10 cellular contexts compared by ENCODE assay signal in genomic region chr2:37623409-37623808, GRCh38. TPM values are rescaled to one million over a fixed set of nuclear protein-coding genes. Genes with fewer than 3 reads are reported as not detected.
DNase-seq lines count a peak whose midpoint lies in the region; ATAC-seq, FAIRE-seq and TF ChIP-seq lines count a peak whose summit lies in the region.
"Had no signal": no experiment of that assay in that cellular context is flagged by ENCODE, and none has a peak within 500 bp of the region (broad histone marks: within the 10 kb centered on the region; RNA-seq: fewer than 3 reads in every experiment).

No MANE protein-coding gene starts in this region.

- H3K27me3 Mint-ChIP-seq in activated T-cell treated with anti-CD3 and anti-CD28 coated beads, Interleukin-2, amount 50 U/mL, for 4 hours (ENCODE audit: low read depth): no peaks in the 10 kb centered on the region
- no peaks in the 10 kb centered on the region for H3K27me3 Mint-ChIP-seq in astrocyte (ENCODE audit: low read depth, unreplicated experiment)

- no peak overlapping the region for H3K4me3 ChIP-seq in astrocyte (ENCODE audit: insufficient read depth, low read depth, low read length)
- H3K4me3 ChIP-seq in smooth muscle cell: no peak overlapping the region
- no peak overlapping the region for H3K4me3 ChIP-seq in BE2C (ENCODE audit: low read depth, low read length)
- no peak overlapping the region for H3K4me3 ChIP-seq in body of pancreas
- H3K4me3 ChIP-seq: gastroesophageal sphincter had no signal

- intact Hi-C loops in body of pancreas (cut with DNase I): no loop called here

- H3K4me1 ChIP-seq in astrocyte (ENCODE audit: insufficient read depth, low read length) (peaks cover 41% of the 10 kb centered on the region), smooth muscle cell (ENCODE audit: low read depth) (no peaks in the 10 kb centered on the region), BE2C (peaks cover 9% of the 10 kb centered on the region; the same call in 1 of the 2 replicates), body of pancreas (peaks cover 5% of the 10 kb centered on the region)
- H3K4me1 ChIP-seq: parathyroid adenoma had no signal

- H3K4me2 ChIP-seq in astrocyte (ENCODE audit: low read length) (peak overlapping the region; percentile 75), smooth muscle cell (no peak overlapping the region)

- TF ChIP-seq POLR2A in body of pancreas (IDR thresholded peaks at IDR 0.05): no peak

- H3F3A ChIP-seq in smooth muscle cell (ENCODE audit: low read depth): peaks cover 5% of the 10 kb centered on the region

- peaks cover 83% of the 10 kb centered on the region for H3K4me1 Mint-ChIP-seq in activated T-cell treated with anti-CD3 and anti-CD28 coated beads, Interleukin-2, amount 50 U/mL, for 4 hours (ENCODE audit: low read depth)
- peaks cover 37% of the 10 kb centered on the region for H3K4me1 Mint-ChIP-seq in astrocyte (ENCODE audit: low read depth, unreplicated experiment)

- H3K36me3 ChIP-seq in astrocyte (ENCODE audit: insufficient read depth, low read length) (no peaks in the 10 kb centered on the region), smooth muscle cell (ENCODE audit: low read depth) (no peaks in the 10 kb centered on the region), BE2C (no peaks in the 10 kb centered on the region), body of pancreas (replicated peaks in 1 of 2; ENCODE audit: insufficient read depth in 1 of 2, low read depth in 2 of 2) (no peaks in the 10 kb centered on the region)
- H3K36me3 ChIP-seq: gastroesophageal sphincter had no signal

- H3K27ac ChIP-seq in astrocyte (ENCODE audit: low read depth, low read length) (peak overlapping the region; percentile 88), smooth muscle cell (ENCODE audit: low read depth) (peak overlapping the region; percentile 79), body of pancreas (no peak overlapping the region)
- H3K27ac ChIP-seq: gastroesophageal sphincter, parathyroid adenoma had no signal

- H3K27me3 ChIP-seq in astrocyte (ENCODE audit: insufficient read depth, low read length) (no peaks in the 10 kb centered on the region), smooth muscle cell (ENCODE audit: low read depth) (no peaks in the 10 kb centered on the region), BE2C (no peaks in the 10 kb centered on the region), body of pancreas (no peaks in the 10 kb centered on the region)
- H3K27me3 ChIP-seq: gastroesophageal sphincter had no signal

- H2AFZ ChIP-seq in astrocyte (ENCODE audit: low read depth, low read length) (no peak overlapping the region), smooth muscle cell (ENCODE audit: low read depth) (no peak overlapping the region)
- H2AFZ ChIP-seq: parathyroid adenoma had no signal

- no peak for TF ChIP-seq CTCF in astrocyte (IDR thresholded peaks at IDR 0.05; ENCODE audit: insufficient read depth, low read depth, low read length)
- no peak for TF ChIP-seq CTCF in smooth muscle cell (IDR thresholded peaks at IDR 0.05; ENCODE audit: borderline replicate concordance, insufficient read depth, poor library complexity, severe bottlenecking)
- no peak for TF ChIP-seq CTCF in BE2C (IDR thresholded peaks at IDR 0.05; ENCODE audit: low read depth, low read length)
- no peak for TF ChIP-seq CTCF in body of pancreas (IDR thresholded peaks at IDR 0.05)

- no peak for DNase-seq in activated T-cell treated with anti-CD3 and anti-CD28 coated beads, Interleukin-2, amount 50 U/mL, for 4 hours
- DNase-seq in activated T-cell treated with anti-CD3 and anti-CD28 coated beads for 4 hours (no peak), astrocyte (ENCODE audit: low read depth) (no peak), smooth muscle cell (lab: John Stamatoyannopoulos, UW; ENCODE audit: unreplicated experiment) (no peak), BE2C (no peak), body of pancreas (no peak)
- DNase-seq in stimulated activated naive CD4-positive, alpha-beta T cell treated with Interleukin-2 at 50 U/mL for 16 hours (lab: John Stamatoyannopoulos, UW): no peak

- peak overlapping the region; percentile 95 for H3K27ac Mint-ChIP-seq in astrocyte (ENCODE audit: unreplicated experiment)

- no peaks in the 10 kb centered on the region for H4K20me1 ChIP-seq in astrocyte (ENCODE audit: insufficient read depth, low read length)
- no peaks in the 10 kb centered on the region for H4K20me1 ChIP-seq in smooth muscle cell (ENCODE audit: low read depth)

- H3K36me3 Mint-ChIP-seq in activated T-cell treated with anti-CD3 and anti-CD28 coated beads, Interleukin-2, amount 50 U/mL, for 4 hours (ENCODE audit: insufficient read depth): peaks cover 3% of the 10 kb centered on the region
- H3K36me3 Mint-ChIP-seq in astrocyte (ENCODE audit: low read depth, unreplicated experiment): peaks cover 1% of the 10 kb centered on the region

- H3K4me3 Mint-ChIP-seq in activated T-cell treated with anti-CD3 and anti-CD28 coated beads, Interleukin-2, amount 50 U/mL, for 4 hours: peak overlapping the region; percentile 68
- H3K4me3 Mint-ChIP-seq in astrocyte (ENCODE audit: unreplicated experiment): no peak overlapping the region

- no peaks in the 10 kb centered on the region for H3K9me3 Mint-ChIP-seq in activated T-cell treated with anti-CD3 and anti-CD28 coated beads, Interleukin-2, amount 50 U/mL, for 4 hours
- H3K9me3 Mint-ChIP-seq in astrocyte (ENCODE audit: unreplicated experiment): no peaks in the 10 kb centered on the region

- no peaks in the 10 kb centered on the region for H3K9me3 ChIP-seq in astrocyte (ENCODE audit: insufficient read depth, low read depth, low read length)
- no peaks in the 10 kb centered on the region for H3K9me3 ChIP-seq in smooth muscle cell (replicated peaks; ENCODE audit: low read depth)
- no peaks in the 10 kb centered on the region for H3K9me3 ChIP-seq in BE2C
- H3K9me3 ChIP-seq in body of pancreas: no peaks in the 10 kb centered on the region
- H3K9me3 ChIP-seq: gastroesophageal sphincter had no signal

- peak overlapping the region; percentile 70 for H3K9ac ChIP-seq in astrocyte (ENCODE audit: low read length)
- no peak overlapping the region for H3K9ac ChIP-seq in smooth muscle cell (ENCODE audit: low read depth)
- H3K9ac ChIP-seq: parathyroid adenoma had no signal

- H3K79me2 ChIP-seq in astrocyte (ENCODE audit: insufficient read depth, low read length): no peaks in the 10 kb centered on the region
- no peaks in the 10 kb centered on the region for H3K79me2 ChIP-seq in smooth muscle cell (ENCODE audit: low read depth)
- H3K79me2 ChIP-seq: parathyroid adenoma had no signal

- no peak for FAIRE-seq in astrocyte (lab: Jason Lieb, UNC)

- ATAC-seq in activated T-cell treated with anti-CD3 and anti-CD28 coated beads, Interleukin-2, amount 50 U/mL, for 4 hours: peak in 1 of 2 donors; percentile 12
- ATAC-seq in HG03175 (IDR thresholded peaks at IDR 0.05; ENCODE audit: unreplicated experiment) (peak; percentile 1), body of pancreas (no peak)
- ATAC-seq: gastroesophageal sphincter had no signal

RNA-seq across cellular contexts. Expression of gene CDC42EP3, which starts 48.0 kb away (rescaled TPM):
- total RNA-seq in activated T-cell treated with anti-CD3 and anti-CD28 coated beads, Interleukin-2, amount 50 U/mL, for 4 hours: 10 to 100 TPM; 31.6 to 58.1 (median 39.4) TPM
- 94.3 and 102 TPM in 2 replicates for total RNA-seq in astrocyte
- total RNA-seq in smooth muscle cell: 45.0 and 51.1 TPM in 2 replicates
- polyA plus RNA-seq in smooth muscle cell: 40.0 and 71.3 TPM in 2 replicates
- 131 TPM for polyA plus RNA-seq in BE2C (2012; ENCODE audit: insufficient read depth, insufficient read length, low read depth)
- total RNA-seq in body of pancreas: 1 to 10 TPM; 5.3 to 7.8 TPM

Comparison
In these comparisons a context has a peak if more than half of its experiments do, and no peak if none do; other contexts are left out.
1. H3K27ac ChIP-seq: peak in astrocyte (single experiment) and smooth muscle cell (single experiment); none in body of pancreas (0 of 4).